In genomic region chr15:60399246-60399915, GRCh38 we compare ENCODE assay signal across 9 cellular contexts. TPM values are rescaled to one million over a fixed set of nuclear protein-coding genes. Genes with fewer than 3 reads are reported as not detected.
DNase-seq lines count a peak whose midpoint lies in the region; ATAC-seq, FAIRE-seq and TF ChIP-seq lines count a peak whose summit lies in the region.
"Had no signal": no experiment of that assay in that cellular context is flagged by ENCODE, and none has a peak within 500 bp of the region (broad histone marks: within the 10 kb centered on the region; RNA-seq: fewer than 3 reads in every experiment).

No MANE protein-coding gene starts in this region.

- in situ Hi-C loops in HAP-1 (cut with MboI; ENCODE audit: low sequenced_read_pairs), result no loop called here

- H3K36me3 ChIP-seq in HAP-1 (replicated peaks), result peaks cover 27% of the 10 kb centered on the region
- peaks cover 0 to 5% of the 10 kb centered on the region in 2 donors for H3K36me3 ChIP-seq in gastroesophageal sphincter

- H3K9me3 Mint-ChIP-seq in activated CD4-positive, alpha-beta memory T cell treated with anti-CD3 and anti-CD28 coated beads for 36 hours, result no peaks in the 10 kb centered on the region

- H3K4me3 ChIP-seq in HAP-1 (no peak overlapping the region), gastroesophageal sphincter (peak overlapping the region in 1 of 2 donors; percentile 97), skin epidermis (peak overlapping the region in 1 of 7 experiments; percentile 77)

- POLR2A ChIA-PET in activated CD4-positive, alpha-beta memory T cell treated with anti-CD3 and anti-CD28 coated beads for 36 hours (lab: Charles Lee), result interaction anchor here (0.7 to 2.1 kb wide), 6 partner anchors 8 to 185 kb away, joined by 3 to 20 read pairs (median 4); partner anchors contain the start of gene ICE2

- intact Hi-C loops in activated CD4-positive, alpha-beta memory T cell treated with anti-CD3 and anti-CD28 coated beads for 36 hours (cut with micrococcal nuclease), result loop anchor here (10.0 kb wide), 1 partner anchor 295 kb away; no protein-coding TSS in a partner anchor

- DNase-seq in HAP-1 (ENCODE audit: low spot score in 2 of 2) (peak; percentile 37 to 50), frontal cortex (ENCODE audit: low spot score in 2 of 2) (no peak), GM19240 (ENCODE audit: insufficient read length, low spot score) (no peak)
- DNase-seq in activated CD4-positive, alpha-beta memory T cell treated with anti-CD3 and anti-CD28 coated beads for 36 hours, result no peak
- DNase-seq: SW 1271 had no signal

- peaks cover 18% of the 10 kb centered on the region for H3K36me3 Mint-ChIP-seq in activated CD4-positive, alpha-beta memory T cell treated with anti-CD3 and anti-CD28 coated beads for 36 hours

- no peak for FAIRE-seq in frontal cortex (lab: Jason Lieb, UNC)

- H3K27ac Mint-ChIP-seq in activated CD4-positive, alpha-beta memory T cell treated with anti-CD3 and anti-CD28 coated beads for 36 hours, result peak overlapping the region; percentile 53

- no peak for TF ChIP-seq POLR2A in gastroesophageal sphincter (IDR thresholded peaks at IDR 0.05)

- peaks cover 33% of the 10 kb centered on the region for H3K4me1 Mint-ChIP-seq in activated CD4-positive, alpha-beta memory T cell treated with anti-CD3 and anti-CD28 coated beads for 36 hours (ENCODE audit: low read depth)

- H3K27ac ChIP-seq in gastroesophageal sphincter (peak overlapping the region in 3 of 4 donors; percentile 97 to 99 (median 97)), skin epidermis (peak overlapping the region in 18 of 21 experiments; percentile 31 to 100 (median 98))

- CTCF ChIA-PET in activated CD4-positive, alpha-beta memory T cell treated with anti-CD3 and anti-CD28 coated beads for 36 hours (lab: Charles Lee), result interaction anchor here (1.4 to 3.2 kb wide), 2 partner anchors 40 to 121 kb away, joined by 4 to 15 read pairs; no protein-coding TSS in a partner anchor

- TF ChIP-seq EP300 in gastroesophageal sphincter (IDR thresholded peaks at IDR 0.05), result no peak

- H3K27me3 ChIP-seq in HAP-1 (ENCODE audit: low read depth) (no peaks in the 10 kb centered on the region; the same call in 1 of the 2 replicates), gastroesophageal sphincter (no peaks in the 10 kb centered on the region)

- WGBS in gastroesophageal sphincter (ENCODE audit: low coverage in 1 of 2), 2 donors, result 27 to 69% methylated on average over 10 to 21 of the region's 21 CpGs

- no peak for ATAC-seq in gastroesophageal sphincter
- no peak for ATAC-seq in HG03135 (IDR thresholded peaks at IDR 0.05; ENCODE audit: unreplicated experiment)
- ATAC-seq in GM21360 (IDR thresholded peaks at IDR 0.05; ENCODE audit: unreplicated experiment), result no peak

- H3K4me1 ChIP-seq in HAP-1 (peaks cover 43% of the 10 kb centered on the region), gastroesophageal sphincter (peaks cover 0 to 40% (median 15%) of the 10 kb centered on the region in 3 donors)

- TF ChIP-seq CTCF in gastroesophageal sphincter (IDR thresholded peaks at IDR 0.05), result no peak

- H3K27me3 Mint-ChIP-seq in activated CD4-positive, alpha-beta memory T cell treated with anti-CD3 and anti-CD28 coated beads for 36 hours, result peaks cover 2% of the 10 kb centered on the region

- H3K4me3 Mint-ChIP-seq in activated CD4-positive, alpha-beta memory T cell treated with anti-CD3 and anti-CD28 coated beads for 36 hours, result peak overlapping the region; percentile 69

- H3K9me3 ChIP-seq in HAP-1, result no peaks in the 10 kb centered on the region
- no peaks in the 10 kb centered on the region for H3K9me3 ChIP-seq in gastroesophageal sphincter

RNA-seq across cellular contexts. Expression of gene ANXA2, which starts 1.6 kb away (rescaled TPM):
- 100 to 1,000 TPM; 131 to 132 TPM for total RNA-seq in activated CD4-positive, alpha-beta memory T cell treated with anti-CD3 and anti-CD28 coated beads for 36 hours
- total RNA-seq in gastroesophageal sphincter (100 to 1,000 TPM; 301 to 793 (median 570) TPM), frontal cortex (34.6 TPM)

Comparison
In these comparisons a context has a peak if more than half of its experiments do, and no peak if none do; other contexts are left out.
1. DNase-seq: peak in HAP-1 (2 of 2); none in activated CD4-positive, alpha-beta memory T cell treated with anti-CD3 and anti-CD28 coated beads for 36 hours (single experiment), frontal cortex (0 of 2) and GM19240 (single experiment).